ENCODE assay signal across 26 cellular contexts in genomic region chr5:163964650-163965049, GRCh38.
DNase-seq lines count a peak whose midpoint lies in the region; ATAC-seq, FAIRE-seq and TF ChIP-seq lines count a peak whose summit lies in the region.
"Had no signal": no experiment of that assay in that cellular context is flagged by ENCODE, and none has a peak within 500 bp of the region (broad histone marks: within the 10 kb centered on the region; RNA-seq: fewer than 3 reads in every experiment).

No MANE protein-coding gene starts in this region.

- POLR2A ChIA-PET in H1 (lab: Charles Lee; ENCODE audit: partially characterized antibody) = no interaction called here

- H4K91ac ChIP-seq in H1 (replicated peaks; ENCODE audit: insufficient read length, low read length) = no peak overlapping the region

- H3K27me3 ChIP-seq in GM23338 (ENCODE audit: insufficient read depth) = no peaks in the 10 kb centered on the region
- no peaks in the 10 kb centered on the region for H3K27me3 ChIP-seq in H1 (replicated peaks in 1 of 4; ENCODE audit: control insufficient read depth in 3 of 4, extremely low read depth in 1 of 4, insufficient read depth in 3 of 4, low read length in 3 of 4)
- H3K27me3 ChIP-seq: BLaER1 treated with 17β-estradiol and CSF1 and Interleukin-3, amounts not matched to agents 10 nM and 100 nM; colonic mucosa; esophagus muscularis mucosa had no signal

- no peaks in the 10 kb centered on the region for H3K27me3 Mint-ChIP-seq in GM23338 (ENCODE audit: insufficient read depth, low read depth, poor library complexity)
- peaks cover 4% of the 10 kb centered on the region for H3K27me3 Mint-ChIP-seq in nephron progenitor cell (ENCODE audit: low read depth, poor library complexity)
- H3K27me3 Mint-ChIP-seq: activated CD8-positive, alpha-beta T cell treated with anti-CD3 and anti-CD28 coated beads for 36 hours; activated naive CD8-positive, alpha-beta T cell treated with anti-CD3 and anti-CD28 coated beads, Interleukin-2, amount 50 U/mL, for 24 hours; effector memory CD8-positive, alpha-beta T cell had no signal

- H3K9ac ChIP-seq in H1 (replicated peaks in 1 of 4; ENCODE audit: extremely low read depth in 1 of 4, low read depth in 3 of 4, low read length in 3 of 4) (no peak overlapping the region), kidney (ENCODE audit: low read length in 2 of 2) (no peak overlapping the region)
- H3K9ac ChIP-seq: BLaER1 treated with 17β-estradiol and CSF1 and Interleukin-3, amounts not matched to agents 10 nM and 100 nM had no signal

- H3K4me1 Mint-ChIP-seq in GM23338 = peaks cover 3% of the 10 kb centered on the region; the same call in 2 of the 3 replicates
- H3K4me1 Mint-ChIP-seq in nephron progenitor cell = peaks cover 42% of the 10 kb centered on the region
- H3K4me1 Mint-ChIP-seq: activated naive CD8-positive, alpha-beta T cell treated with anti-CD3 and anti-CD28 coated beads, Interleukin-2, amount 50 U/mL, for 24 hours had no signal

- H3K79me1 ChIP-seq in H1 (ENCODE audit: low read depth, low read length) = no peaks in the 10 kb centered on the region

- no peaks in the 10 kb centered on the region for H3K9me3 Mint-ChIP-seq in GM23338
- no peaks in the 10 kb centered on the region for H3K9me3 Mint-ChIP-seq in nephron progenitor cell
- H3K9me3 Mint-ChIP-seq: activated CD8-positive, alpha-beta T cell treated with anti-CD3 and anti-CD28 coated beads for 36 hours; activated naive CD8-positive, alpha-beta T cell treated with anti-CD3 and anti-CD28 coated beads, Interleukin-2, amount 50 U/mL, for 24 hours; effector memory CD8-positive, alpha-beta T cell had no signal

- H3K36me3 Mint-ChIP-seq in GM23338 (ENCODE audit: low read depth) (no peaks in the 10 kb centered on the region), nephron progenitor cell (ENCODE audit: low read depth) (no peaks in the 10 kb centered on the region)

- FAIRE-seq in H1 (lab: Jason Lieb, UNC) = no peak
- FAIRE-seq in kidney (lab: Jason Lieb, UNC) = no peak
- FAIRE-seq: GM12892, keratinocyte, small intestine had no signal

- CTCF ChIA-PET in H1 (lab: Charles Lee; ENCODE audit: partially characterized antibody) = interaction anchor here (1.0 kb wide), 1 partner anchor 72 kb away, joined by 3 read pairs; no protein-coding TSS in a partner anchor

- H2BK120ac ChIP-seq in H1 (replicated peaks; ENCODE audit: low read depth, low read length) = no peak overlapping the region

- intact Hi-C loops in kidney (cut with DNase I) = no loop called here

- H2BK5ac ChIP-seq in H1 (ENCODE audit: low read depth, low read length) = no peak overlapping the region

- no peak overlapping the region for H3K4me3 Mint-ChIP-seq in GM23338
- no peak overlapping the region for H3K4me3 Mint-ChIP-seq in nephron progenitor cell
- H3K4me3 Mint-ChIP-seq: activated CD8-positive, alpha-beta T cell treated with anti-CD3 and anti-CD28 coated beads for 36 hours; activated naive CD8-positive, alpha-beta T cell treated with anti-CD3 and anti-CD28 coated beads, Interleukin-2, amount 50 U/mL, for 24 hours; effector memory CD8-positive, alpha-beta T cell had no signal

- no peak for TF ChIP-seq EP300 in H1 (IDR thresholded peaks at IDR 0.05; ENCODE audit: borderline replicate concordance in 1 of 2, low read depth in 2 of 2, low read length in 2 of 2)

- no peak overlapping the region for H3K18ac ChIP-seq in H1 (ENCODE audit: extremely low read depth, low read length)

- H3K4me1 ChIP-seq in GM23338 (ENCODE audit: insufficient read depth) (0 out of 2 replicates have a peak, but pooled peaks cover 5% of the 10 kb centered on the region), H1 (replicated peaks in 1 of 4; ENCODE audit: control insufficient read depth in 3 of 4, insufficient read depth in 4 of 4, low read length in 3 of 4) (no peaks in the 10 kb centered on the region), kidney (ENCODE audit: control insufficient read depth in 1 of 2, insufficient read depth in 1 of 2, low read depth in 1 of 2, low read length in 2 of 2) (no peaks in the 10 kb centered on the region)
- H3K4me1 ChIP-seq: Caco-2, colonic mucosa, esophagus muscularis mucosa, HAP-1 had no signal

- H3K27ac Mint-ChIP-seq in GM23338 = no peak overlapping the region
- peak overlapping the region; percentile 64 for H3K27ac Mint-ChIP-seq in nephron progenitor cell
- H3K27ac Mint-ChIP-seq: activated CD8-positive, alpha-beta T cell treated with anti-CD3 and anti-CD28 coated beads for 36 hours; activated naive CD8-positive, alpha-beta T cell treated with anti-CD3 and anti-CD28 coated beads, Interleukin-2, amount 50 U/mL, for 24 hours; effector memory CD8-positive, alpha-beta T cell had no signal

- no peak overlapping the region for H4K5ac ChIP-seq in H1 (ENCODE audit: insufficient read length, low read depth, low read length)

- no peaks in the 10 kb centered on the region; the same call in 1 of the 2 replicates for H3K23me2 ChIP-seq in H1 (ENCODE audit: low read depth, low read length)

- H3K4me2 ChIP-seq in GM23338 = no peak overlapping the region
- H3K4me2 ChIP-seq in H1 (ENCODE audit: insufficient read depth in 1 of 2, low read depth in 2 of 2, low read length in 2 of 2) = no peak overlapping the region

- TF ChIP-seq POLR2A in H1 (IDR thresholded peaks at IDR 0.05; ENCODE audit: control extremely low read depth in 1 of 2, low read depth in 2 of 2, low read length in 2 of 2) = no peak

- H4K20me1 ChIP-seq in GM23338 (replicated peaks; ENCODE audit: insufficient read depth) = no peaks in the 10 kb centered on the region
- no peaks in the 10 kb centered on the region for H4K20me1 ChIP-seq in H1 (replicated peaks in 1 of 2; ENCODE audit: control insufficient read depth in 1 of 2, insufficient read depth in 2 of 2, low read length in 2 of 2)
- H4K20me1 ChIP-seq: BLaER1 treated with 17β-estradiol and CSF1 and Interleukin-3, amounts not matched to agents 10 nM and 100 nM had no signal

- H2AK5ac ChIP-seq in H1 (ENCODE audit: low read depth, low read length) = no peak overlapping the region

- H3F3A ChIP-seq in GM23338 (replicated peaks; ENCODE audit: low read depth) = no peaks in the 10 kb centered on the region

- ATAC-seq in GM23338 (no peak), GM19035 (IDR thresholded peaks at IDR 0.05; ENCODE audit: unreplicated experiment) (no peak), HG03457 (IDR thresholded peaks at IDR 0.05; ENCODE audit: unreplicated experiment) (no peak)
- ATAC-seq: activated CD8-positive, alpha-beta T cell treated with anti-CD3 and anti-CD28 coated beads for 36 hours; activated naive CD8-positive, alpha-beta T cell treated with anti-CD3 and anti-CD28 coated beads, Interleukin-2, amount 50 U/mL, for 24 hours; effector memory CD8-positive, alpha-beta T cell had no signal

- no peak overlapping the region for H4K8ac ChIP-seq in H1 (ENCODE audit: extremely low read depth, insufficient read depth, low read length)

- H3K36me3 ChIP-seq in GM23338 (ENCODE audit: insufficient read depth) (no peaks in the 10 kb centered on the region), H1 (ENCODE audit: control insufficient read depth in 2 of 4, insufficient read depth in 4 of 4, low read length in 3 of 4) (no peaks in the 10 kb centered on the region), kidney (ENCODE audit: control insufficient read depth in 1 of 2, insufficient read depth in 2 of 2, low read length in 2 of 2) (no peaks in the 10 kb centered on the region)
- H3K36me3 ChIP-seq: BLaER1 treated with 17β-estradiol and CSF1 and Interleukin-3, amounts not matched to agents 10 nM and 100 nM; colonic mucosa; esophagus muscularis mucosa; HAP-1 had no signal

- TF ChIP-seq CTCF in GM23338 (conservative IDR thresholded peaks at IDR 0.05; ENCODE audit: low read depth in 2 of 2) = no peak
- no peak for TF ChIP-seq CTCF in H1 (IDR thresholded peaks at IDR 0.05; ENCODE audit: control extremely low read depth in 1 of 3, insufficient read depth in 1 of 3, low read depth in 1 of 3, low read length in 3 of 3)
- TF ChIP-seq CTCF in nephron progenitor cell (IDR thresholded peaks at IDR 0.05) = no peak
- no peak for TF ChIP-seq CTCF in kidney (IDR thresholded peaks at IDR 0.05; ENCODE audit: borderline replicate concordance, extremely low read depth, insufficient read depth)

- 88% methylated on average over 3 of the region's 3 CpGs; no CpG with 5 or more reads in 1 of the 2 experiments for WGBS in H1 (ENCODE audit: extremely low coverage in 1 of 2, insufficient coverage in 1 of 2, insufficient read length in 1 of 2, insufficient replicate concordance in 2 of 2, low coverage in 1 of 2, low lambda C conversion rate in 2 of 2, missing lambda C conversion rate in 1 of 2), 2 experiments

- no peaks in the 10 kb centered on the region for H3K9me3 ChIP-seq in H1 (ENCODE audit: insufficient read depth in 2 of 2, low read depth in 1 of 2, low read length in 1 of 2)
- H3K9me3 ChIP-seq in kidney (ENCODE audit: control insufficient read depth in 1 of 2, low read length in 2 of 2) = no peaks in the 10 kb centered on the region
- H3K9me3 ChIP-seq: BLaER1 treated with 17β-estradiol and CSF1 and Interleukin-3, amounts not matched to agents 10 nM and 100 nM; Caco-2; colonic mucosa; esophagus muscularis mucosa; HAP-1 had no signal

- H3K79me2 ChIP-seq in GM23338 (replicated peaks; ENCODE audit: insufficient read depth) (no peaks in the 10 kb centered on the region), H1 (ENCODE audit: control insufficient read depth in 1 of 2, insufficient read depth in 2 of 2, low read length in 2 of 2) (no peaks in the 10 kb centered on the region)

- H3K14ac ChIP-seq in H1 (ENCODE audit: insufficient read length) = no peak overlapping the region

- H2AFZ ChIP-seq in GM23338 (peak overlapping the region; percentile 87), H1 (ENCODE audit: low read length) (peak overlapping the region; percentile 95)

- H3K4me3 ChIP-seq in GM23338 (no peak overlapping the region), H1 (ENCODE audit: extremely low read depth in 1 of 4, insufficient read depth in 2 of 4, low read depth in 3 of 4, low read length in 4 of 4) (no peak overlapping the region), kidney (ENCODE audit: low read length in 2 of 2) (no peak overlapping the region)
- H3K4me3 ChIP-seq: BLaER1 treated with 17β-estradiol and CSF1 and Interleukin-3, amounts not matched to agents 10 nM and 100 nM; colonic mucosa; esophagus muscularis mucosa; HAP-1; lung had no signal

- H2BK20ac ChIP-seq in H1 (ENCODE audit: low read length) = no peak overlapping the region

- H3K27ac ChIP-seq in GM23338 (ENCODE audit: low read depth) = no peak overlapping the region
- no peak overlapping the region for H3K27ac ChIP-seq in H1 (ENCODE audit: low read depth, low read length)
- H3K27ac ChIP-seq in kidney (ENCODE audit: low read depth in 2 of 2, low read length in 2 of 2) = no peak overlapping the region
- H3K27ac ChIP-seq: BLaER1 treated with 17β-estradiol and CSF1 and Interleukin-3, amounts not matched to agents 10 nM and 100 nM; colonic mucosa; esophagus muscularis mucosa had no signal

- peak; percentile 9 for DNase-seq in GM23338 (ENCODE audit: low spot score)
- peak; percentile 35 for DNase-seq in MV-4-11 (lab: John Stamatoyannopoulos, UW)
- DNase-seq in H1 (ENCODE audit: low read depth in 1 of 2, low spot score in 2 of 2) = no peak
- DNase-seq in nephron progenitor cell = peak; percentile 14
- DNase-seq in kidney = no peak
- DNase-seq: activated CD4-positive, alpha-beta T cell treated with anti-CD3 and anti-CD28 coated beads for 1 hour; activated CD8-positive, alpha-beta T cell treated with anti-CD3 and anti-CD28 coated beads for 36 hours; activated effector memory CD4-positive, alpha-beta T cell treated with Interleukin-2 at 50 U/mL for 16 hours; activated naive CD8-positive, alpha-beta T cell treated with anti-CD3 and anti-CD28 coated beads, Interleukin-2, amount 50 U/mL, for 24 hours; Caco-2; colonic mucosa; effector memory CD8-positive, alpha-beta T cell; NCI-H1417; NCI-H510A treated with DMSO at 0.1 percent for 48 hours; occipital lobe; small intestine; stimulated activated CD4-positive, alpha-beta T cell treated with anti-CD3 and anti-CD28 coated beads, Interleukin-2, amount 100 ng/mL, for 24 hours; substantia nigra had no signal

- H2BK12ac ChIP-seq in H1 (ENCODE audit: low read depth, low read length) = no peak overlapping the region

- H3K56ac ChIP-seq in H1 (replicated peaks; ENCODE audit: insufficient read length, low read depth, low read length) = no peak overlapping the region

- no peak overlapping the region for H2BK15ac ChIP-seq in H1 (ENCODE audit: low read length)

- H3K23ac ChIP-seq in H1 (ENCODE audit: insufficient read length) = no peak overlapping the region

- no peak overlapping the region for H3K4ac ChIP-seq in H1 (replicated peaks; ENCODE audit: insufficient read length, low read depth, low read length)

- TF ChIP-seq RAD21 in H1 (IDR thresholded peaks at IDR 0.05 in 1 of 2, conservative IDR thresholded peaks at IDR 0.05 in 1 of 2; ENCODE audit: low read depth in 2 of 2, low read length in 2 of 2) = no peak

- no peaks in the 10 kb centered on the region for H3K9me2 ChIP-seq in GM23338 (ENCODE audit: insufficient read depth)

Comparison
In these comparisons a context has a peak if more than half of its experiments do, and no peak if none do; other contexts are left out.
1. DNase-seq: peak in GM23338 (single experiment), MV-4-11 (single experiment) and nephron progenitor cell (single experiment); none in H1 (0 of 2) and kidney (single experiment).